In genomic region chr6:3732345-3733141, GRCh38 we compare ENCODE assay signal across 8 cellular contexts. TPM values are rescaled to one million over a fixed set of nuclear protein-coding genes. Genes with fewer than 3 reads are reported as not detected.
DNase-seq lines count a peak whose midpoint lies in the region; ATAC-seq and TF ChIP-seq lines count a peak whose summit lies in the region.

No MANE protein-coding gene starts in this region.

- H3K27me3 ChIP-seq in left ventricle myocardium inferior (ENCODE audit: low read depth) = no peaks in the 10 kb centered on the region

- H3K27ac Mint-ChIP-seq in activated naive CD8-positive, alpha-beta T cell treated with anti-CD3 and anti-CD28 coated beads, Interleukin-2, amount 50 U/mL, for 24 hours = no peak overlapping the region

- DNase-seq in NCI-H1105 (lab: John Stamatoyannopoulos, UW) (peak; percentile 74), T follicular helper cell (ENCODE audit: low read depth) (peak; percentile 38), left ventricle myocardium inferior (peak; percentile 62), retinal pigment epithelial cell (ENCODE audit: low read depth) (no peak)
- DNase-seq in activated naive CD8-positive, alpha-beta T cell treated with anti-CD3 and anti-CD28 coated beads, Interleukin-2, amount 50 U/mL, for 24 hours = peak; percentile 68

- H3K27ac ChIP-seq in left ventricle myocardium inferior (replicated peaks) = no peak overlapping the region

- H3K9me3 ChIP-seq in left ventricle myocardium inferior (replicated peaks) = no peaks in the 10 kb centered on the region

- H3K9me3 Mint-ChIP-seq in activated naive CD8-positive, alpha-beta T cell treated with anti-CD3 and anti-CD28 coated beads, Interleukin-2, amount 50 U/mL, for 24 hours = no peaks in the 10 kb centered on the region

- H3K4me1 ChIP-seq in left ventricle myocardium inferior = peaks cover 35% of the 10 kb centered on the region

- TF ChIP-seq CTCF in GM12875 (IDR thresholded peaks at IDR 0.05; ENCODE audit: borderline replicate concordance, insufficient read depth, low read depth, low read length) (peak; percentile 83), left ventricle myocardium inferior (IDR thresholded peaks at IDR 0.05; ENCODE audit: borderline replicate concordance) (peak; percentile 92), retinal pigment epithelial cell (conservative IDR thresholded peaks at IDR 0.05; ENCODE audit: low read depth, low read length) (peak; percentile 82)

- H3K27me3 Mint-ChIP-seq in activated naive CD8-positive, alpha-beta T cell treated with anti-CD3 and anti-CD28 coated beads, Interleukin-2, amount 50 U/mL, for 24 hours = peaks cover 31% of the 10 kb centered on the region

- ATAC-seq in activated naive CD8-positive, alpha-beta T cell treated with anti-CD3 and anti-CD28 coated beads, Interleukin-2, amount 50 U/mL, for 24 hours = no peak
- ATAC-seq in HG02840 (IDR thresholded peaks at IDR 0.05; ENCODE audit: low FRiP score, unreplicated experiment) (no peak), HG03342 (IDR thresholded peaks at IDR 0.05; ENCODE audit: unreplicated experiment) (no peak)

- intact Hi-C loops in left ventricle myocardium inferior (cut with micrococcal nuclease) = loop anchor here (5.0 kb wide), 1 partner anchor 455 kb away; no protein-coding TSS in a partner anchor

- no peak overlapping the region for H3K4me3 Mint-ChIP-seq in activated naive CD8-positive, alpha-beta T cell treated with anti-CD3 and anti-CD28 coated beads, Interleukin-2, amount 50 U/mL, for 24 hours

- peaks cover 50% of the 10 kb centered on the region for H3K36me3 ChIP-seq in left ventricle myocardium inferior

- no peaks in the 10 kb centered on the region for H3K4me1 Mint-ChIP-seq in activated naive CD8-positive, alpha-beta T cell treated with anti-CD3 and anti-CD28 coated beads, Interleukin-2, amount 50 U/mL, for 24 hours

- no peaks in the 10 kb centered on the region for H3K36me3 Mint-ChIP-seq in activated naive CD8-positive, alpha-beta T cell treated with anti-CD3 and anti-CD28 coated beads, Interleukin-2, amount 50 U/mL, for 24 hours (ENCODE audit: low read depth)

- H3K4me3 ChIP-seq in GM12875 (ENCODE audit: low read depth, low read length) (no peak overlapping the region), left ventricle myocardium inferior (no peak overlapping the region), retinal pigment epithelial cell (ENCODE audit: low read length) (no peak overlapping the region)

RNA-seq across cellular contexts. Expression of gene PXDC1, which starts 19.0 kb away (rescaled TPM):
- 25.2 TPM for total RNA-seq in left ventricle myocardium inferior
